ENCODE assay signal across 22 cellular contexts in genomic region chr16:22235839-22236745, GRCh38. TPM values are rescaled to one million over a fixed set of nuclear protein-coding genes. Genes with fewer than 3 reads are reported as not detected.
DNase-seq lines count a peak whose midpoint lies in the region; ATAC-seq, FAIRE-seq and TF ChIP-seq lines count a peak whose summit lies in the region.
"Had no signal": no experiment of that assay in that cellular context is flagged by ENCODE, and none has a peak within 500 bp of the region (broad histone marks: within the 10 kb centered on the region; RNA-seq: fewer than 3 reads in every experiment).

No MANE protein-coding gene starts in this region.

- peaks cover 0 to 3% (median 2%) of the 10 kb centered on the region in 3 donors for H3K27me3 Mint-ChIP-seq in CD14-positive monocyte (ENCODE audit: low read depth in 3 of 3)
- H3K27me3 Mint-ChIP-seq: activated CD4-positive, alpha-beta memory T cell treated with anti-CD3 and anti-CD28 coated beads for 36 hours; activated T-cell treated with anti-CD3 and anti-CD28 coated beads, Interleukin-2, amount 50 U/mL, for 24 hours; B cell had no signal

- H3K27ac ChIP-seq in left ventricle myocardium inferior (replicated peaks) (peak overlapping the region; percentile 13), small intestine (ENCODE audit: low read depth in 1 of 2, low read length in 1 of 2) (peak overlapping the region; percentile 43 to 54)

- DNase-seq in LHCN-M2 (ENCODE audit: low read depth) (peak; percentile 87), amniotic epithelial cell (ENCODE audit: low read depth) (peak; percentile 51), left ventricle myocardium inferior (peak; percentile 23), small intestine (peak; percentile 97), HuH-7 (ENCODE audit: low spot score) (no peak), GM10266 (ENCODE audit: extremely low spot score) (no peak), CD14-positive monocyte (ENCODE audit: low spot score) (no peak)
- DNase-seq: activated CD4-positive, alpha-beta memory T cell treated with anti-CD3 and anti-CD28 coated beads for 36 hours; activated T-cell treated with anti-CD3 and anti-CD28 coated beads, Interleukin-2, amount 50 U/mL, for 24 hours; central memory CD4-positive, alpha-beta T cell; GDM1; mammary epithelial cell; MG63; NCI-H2029 treated with DMSO at 0.1 percent for 48 hours; NCI-H524 treated with DMSO at 0.1 percent for 48 hours; nephron progenitor cell; SK-N-SH had no signal

- peaks cover 20% of the 10 kb centered on the region for H3K4me1 Mint-ChIP-seq in CD14-positive monocyte
- H3K4me1 Mint-ChIP-seq: GM23338 had no signal

- WGBS in small intestine, 3 donors: 42 to 75% (median 56%) methylated on average over 9 of the region's 9 CpGs

- no peak for FAIRE-seq in small intestine (lab: Jason Lieb, UNC)
- FAIRE-seq: D721Med had no signal

- peaks cover 17 to 36% of the 10 kb centered on the region in 2 donors for H3K36me3 Mint-ChIP-seq in CD14-positive monocyte

- ATAC-seq in HG02852 (IDR thresholded peaks at IDR 0.05; ENCODE audit: unreplicated experiment): no peak
- ATAC-seq: activated naive CD4-positive, alpha-beta T cell treated with anti-CD3 and anti-CD28 coated beads, Interleukin-2, amount 50 U/mL, for 72 hours; GM23338 had no signal

- peaks cover 13% of the 10 kb centered on the region for H3K36me3 ChIP-seq in left ventricle myocardium inferior
- H3K36me3 ChIP-seq in small intestine (ENCODE audit: control insufficient read depth in 2 of 2, insufficient read depth in 2 of 2, low read length in 2 of 2): no peaks in the 10 kb centered on the region

- H3K9me3 ChIP-seq in left ventricle myocardium inferior (replicated peaks) (no peaks in the 10 kb centered on the region), small intestine (ENCODE audit: control insufficient read depth, low read depth) (no peaks in the 10 kb centered on the region)
- H3K9me3 ChIP-seq: MG63, SK-N-SH had no signal

- H3K4me3 Mint-ChIP-seq in CD14-positive monocyte: no peak overlapping the region
- H3K4me3 Mint-ChIP-seq: activated CD4-positive, alpha-beta memory T cell treated with anti-CD3 and anti-CD28 coated beads for 36 hours; activated T-cell treated with anti-CD3 and anti-CD28 coated beads, Interleukin-2, amount 50 U/mL, for 24 hours; B cell; GM23338; nephron progenitor cell had no signal

- TF ChIP-seq CTCF in left ventricle myocardium inferior (IDR thresholded peaks at IDR 0.05; ENCODE audit: borderline replicate concordance): no peak
- TF ChIP-seq CTCF in GM10266 (IDR thresholded peaks at IDR 0.05; ENCODE audit: control insufficient read depth, insufficient read depth, low read depth, missing control alignments): no peak
- no peak for TF ChIP-seq CTCF in CD14-positive monocyte (IDR thresholded peaks at IDR 0.05)

- intact Hi-C loops in left ventricle myocardium inferior (cut with micrococcal nuclease): no loop called here
- intact Hi-C loops in CD14-positive monocyte (cut with micrococcal nuclease): no loop called here

- H3K27me3 ChIP-seq in left ventricle myocardium inferior (ENCODE audit: low read depth) (no peaks in the 10 kb centered on the region), small intestine (ENCODE audit: control insufficient read depth in 2 of 2, insufficient read depth in 2 of 2, low read length in 2 of 2) (no peaks in the 10 kb centered on the region)
- H3K27me3 ChIP-seq: MG63 had no signal

- H3K4me3 ChIP-seq in left ventricle myocardium inferior: no peak overlapping the region
- H3K4me3 ChIP-seq in small intestine (ENCODE audit: low read depth in 1 of 2, low read length in 2 of 2): no peak overlapping the region
- H3K4me3 ChIP-seq: GM23338, MG63 had no signal

- no peaks in the 10 kb centered on the region for H3K9me3 Mint-ChIP-seq in CD14-positive monocyte
- H3K9me3 Mint-ChIP-seq: activated CD4-positive, alpha-beta memory T cell treated with anti-CD3 and anti-CD28 coated beads for 36 hours; activated naive CD4-positive, alpha-beta T cell treated with anti-CD3 and anti-CD28 coated beads, Interleukin-2, amount 50 U/mL, for 72 hours; activated T-cell treated with anti-CD3 and anti-CD28 coated beads, Interleukin-2, amount 50 U/mL, for 24 hours; GM23338; nephron progenitor cell had no signal

- peak overlapping the region in 1 of 7 donors; percentile 12 for H3K27ac Mint-ChIP-seq in CD14-positive monocyte
- H3K27ac Mint-ChIP-seq: activated CD4-positive, alpha-beta memory T cell treated with anti-CD3 and anti-CD28 coated beads for 36 hours; activated naive CD4-positive, alpha-beta T cell treated with anti-CD3 and anti-CD28 coated beads, Interleukin-2, amount 50 U/mL, for 72 hours; activated T-cell treated with anti-CD3 and anti-CD28 coated beads, Interleukin-2, amount 50 U/mL, for 24 hours; B cell; GM23338; nephron progenitor cell had no signal

- H3K4me1 ChIP-seq in left ventricle myocardium inferior: peaks cover 41% of the 10 kb centered on the region
- H3K4me1 ChIP-seq in small intestine (ENCODE audit: control insufficient read depth in 2 of 2, insufficient read depth in 1 of 2, low read depth in 1 of 2, low read length in 1 of 2): peaks cover 5% of the 10 kb centered on the region in 2 donors

RNA-seq across cellular contexts. Expression of gene EEF2K, which starts 30.0 kb away (rescaled TPM):
- total RNA-seq in LHCN-M2 (2014; rRNA removed) (15.1 and 16.1 TPM in 2 replicates), left ventricle myocardium inferior (22.1 TPM)
- 5.6 TPM for polyA plus RNA-seq in LHCN-M2 (2012)
- polyA plus RNA-seq in small intestine (1 to 10 TPM; 2.4 to 7.1 (median 4.5) TPM), CD14-positive monocyte (1 to 10 TPM in 1 of 2 donors, under 1 TPM in 1; 0.85 to 1.7 TPM)

Comparison
In these comparisons a context has a peak if more than half of its experiments do, and no peak if none do; other contexts are left out.
1. DNase-seq: peak in LHCN-M2 (single experiment), amniotic epithelial cell (single experiment), left ventricle myocardium inferior (single experiment) and small intestine (single experiment); none in HuH-7 (single experiment), GM10266 (single experiment) and CD14-positive monocyte (single experiment).